8 cellular contexts compared by ENCODE assay signal in the genomic region with DNA sequence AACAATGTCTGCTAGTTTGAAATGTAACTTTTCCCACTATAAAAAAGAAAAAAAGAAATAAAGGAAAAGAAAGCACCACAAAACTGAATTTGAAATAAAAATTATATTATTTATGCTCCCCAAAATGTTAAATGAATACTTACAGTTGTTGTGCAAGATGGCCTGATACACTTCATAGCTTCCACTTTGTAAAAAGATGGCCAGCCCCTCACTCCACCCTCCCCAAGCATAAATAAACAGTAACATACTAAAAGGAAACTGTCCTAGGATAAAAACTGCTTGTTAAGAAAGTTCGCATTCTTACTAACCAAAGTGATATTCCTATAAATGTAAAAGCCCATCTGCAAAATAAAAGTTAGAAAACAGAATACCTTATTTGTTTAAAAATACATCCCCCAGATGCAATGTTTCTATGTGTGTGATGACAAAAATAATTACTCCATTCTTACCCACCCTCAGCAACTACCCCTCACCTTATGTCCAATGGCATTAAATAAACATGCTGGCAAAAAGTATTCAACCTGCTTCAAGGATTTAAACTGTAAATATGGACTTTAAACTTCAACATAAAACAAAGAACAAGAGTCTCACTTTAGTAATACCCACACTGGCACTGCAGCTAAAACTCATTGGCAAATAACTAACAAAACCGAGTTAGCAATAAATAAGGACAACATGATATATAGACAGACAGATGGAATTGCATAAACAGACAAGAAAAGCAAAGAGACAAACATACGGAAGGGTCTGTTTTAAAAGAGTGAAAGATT. TPM values are rescaled to one million over a fixed set of nuclear protein-coding genes. Genes with fewer than 3 reads are reported as not detected.
DNase-seq lines count a peak whose midpoint lies in the region; ATAC-seq and TF ChIP-seq lines count a peak whose summit lies in the region.

No MANE protein-coding gene starts in this region.

- H3K9me3 Mint-ChIP-seq in activated T-cell treated with anti-CD3 and anti-CD28 coated beads, Interleukin-2, amount 50 U/mL, for 24 hours, result peaks cover 6% of the 10 kb centered on the region

- H3K27ac ChIP-seq in body of pancreas (peak overlapping the region; percentile 18 to 77 (median 72)), tibial nerve (peak overlapping the region; percentile 28 to 85 (median 76))

- H3K36me3 ChIP-seq in body of pancreas (replicated peaks in 1 of 2; ENCODE audit: insufficient read depth in 1 of 2, low read depth in 2 of 2) (no peaks in the 10 kb centered on the region), tibial nerve (peaks cover 0 to 7% (median 0%) of the 10 kb centered on the region in 3 donors)

- TF ChIP-seq CTCF in body of pancreas (IDR thresholded peaks at IDR 0.05), result no peak
- TF ChIP-seq CTCF in tibial nerve (IDR thresholded peaks at IDR 0.05), result no peak

- peak overlapping the region; percentile 73 for H3K4me3 Mint-ChIP-seq in activated T-cell treated with anti-CD3 and anti-CD28 coated beads, Interleukin-2, amount 50 U/mL, for 24 hours

- TF ChIP-seq EP300 in tibial nerve (IDR thresholded peaks at IDR 0.05), result no peak

- TF ChIP-seq POLR2A in body of pancreas (IDR thresholded peaks at IDR 0.05) (no peak), tibial nerve (IDR thresholded peaks at IDR 0.05) (no peak)

- DNase-seq in activated T-cell treated with anti-CD3 and anti-CD28 coated beads, Interleukin-2, amount 50 U/mL, for 24 hours, result no peak
- DNase-seq in activated T-cell treated with anti-CD3 and anti-CD28 coated beads, Interleukin-2, amount 50 U/mL, for 1 hour, result no peak
- DNase-seq in body of pancreas, result peak in 1 of 4 donors; percentile 31
- peak; percentile 60 for DNase-seq in midbrain (lab: John Stamatoyannopoulos, UW)
- no peak for DNase-seq in tibial nerve (ENCODE audit: low spot score in 2 of 2)
- DNase-seq in Ammon's horn (ENCODE audit: low spot score), result no peak

- peak overlapping the region in 1 of 2 donors; percentile 22 for H3K4me3 ChIP-seq in body of pancreas
- peak overlapping the region; percentile 13 to 48 (median 35) for H3K4me3 ChIP-seq in tibial nerve

- peaks cover 12% of the 10 kb centered on the region for H3K36me3 Mint-ChIP-seq in activated T-cell treated with anti-CD3 and anti-CD28 coated beads, Interleukin-2, amount 50 U/mL, for 24 hours (ENCODE audit: low read depth)

- no peaks in the 10 kb centered on the region for H3K27me3 ChIP-seq in body of pancreas
- no peaks in the 10 kb centered on the region for H3K27me3 ChIP-seq in tibial nerve

- intact Hi-C loops in body of pancreas (cut with DNase I), result no loop called here

- WGBS in body of pancreas, 2 donors, result 4 to 6% methylated on average over 3 of the region's 3 CpGs
- WGBS in tibial nerve, 2 donors, result 14 to 16% methylated on average over 3 of the region's 3 CpGs

- H3K27me3 Mint-ChIP-seq in activated T-cell treated with anti-CD3 and anti-CD28 coated beads, Interleukin-2, amount 50 U/mL, for 24 hours, result no peaks in the 10 kb centered on the region

- no peaks in the 10 kb centered on the region for H3K9me3 ChIP-seq in body of pancreas
- H3K9me3 ChIP-seq in tibial nerve, result no peaks in the 10 kb centered on the region

- ATAC-seq in body of pancreas (peak; percentile 46), HG03175 (IDR thresholded peaks at IDR 0.05; ENCODE audit: unreplicated experiment) (no peak), HG02763 (IDR thresholded peaks at IDR 0.05; ENCODE audit: unreplicated experiment) (no peak)

- peaks cover 52% of the 10 kb centered on the region for H3K4me1 Mint-ChIP-seq in activated T-cell treated with anti-CD3 and anti-CD28 coated beads, Interleukin-2, amount 50 U/mL, for 24 hours (ENCODE audit: low read depth)

- H3K27ac Mint-ChIP-seq in activated T-cell treated with anti-CD3 and anti-CD28 coated beads, Interleukin-2, amount 50 U/mL, for 24 hours, result peak overlapping the region; percentile 62

- peaks cover 39% of the 10 kb centered on the region for H3K4me1 ChIP-seq in body of pancreas
- H3K4me1 ChIP-seq in tibial nerve, result peaks cover 0 to 68% (median 5%) of the 10 kb centered on the region in 4 donors

RNA-seq across cellular contexts. Expression of gene ZBTB20, which starts 47.8 kb away (rescaled TPM):
- total RNA-seq in body of pancreas (10 to 100 TPM; 48.3 to 77.1 TPM), tibial nerve (100 to 1,000 TPM in 2 of 4 donors, 10 to 100 TPM in 2; 63.3 to 127 (median 102) TPM)
